ENCODE assay signal across 18 cellular contexts in the genomic region with DNA sequence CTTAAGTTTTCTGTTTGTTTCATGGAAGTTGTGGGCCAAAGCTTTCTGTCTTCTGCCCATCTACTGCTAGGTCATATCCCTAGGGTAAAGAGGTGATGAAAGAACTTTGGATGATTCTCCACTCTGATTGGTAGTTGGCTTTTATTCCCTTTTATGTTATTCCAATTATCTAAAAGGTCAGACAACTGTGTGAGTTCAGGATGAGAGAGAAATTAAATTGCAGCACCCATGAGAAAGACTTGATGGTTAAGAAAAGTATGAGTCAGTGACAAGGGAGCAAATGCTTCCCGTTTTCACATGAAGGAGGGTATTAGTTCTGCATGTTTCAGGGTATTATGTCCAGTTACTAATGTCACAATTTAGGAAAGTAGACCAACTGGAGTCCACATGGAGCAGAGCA.
DNase-seq lines count a peak whose midpoint lies in the region; ATAC-seq and TF ChIP-seq lines count a peak whose summit lies in the region.
"Had no signal": no experiment of that assay in that cellular context is flagged by ENCODE, and none has a peak within 500 bp of the region (broad histone marks: within the 10 kb centered on the region; RNA-seq: fewer than 3 reads in every experiment).

No MANE protein-coding gene starts in this region.

- in situ Hi-C loops in brain microvascular endothelial cell (cut with HindIII; ENCODE audit: low pct_ligation_motif_present, low sequenced_read_pairs), result no loop called here

- ATAC-seq in psoas muscle, result peak; percentile 40 to 63 (median 59)
- no peak for ATAC-seq in naive thymus-derived CD4-positive, alpha-beta T cell
- ATAC-seq: GM23338, HCT116, PC-3 had no signal

- POLR2A ChIA-PET in naive thymus-derived CD4-positive, alpha-beta T cell (lab: Charles Lee), result no interaction called here

- H3K27ac Mint-ChIP-seq in naive thymus-derived CD4-positive, alpha-beta T cell, result no peak overlapping the region
- H3K27ac Mint-ChIP-seq: B cell; CD4-positive, CD25-positive, alpha-beta regulatory T cell; GM23338 had no signal

- peak; percentile 66 for DNase-seq in AG10803 (ENCODE audit: low read depth)
- DNase-seq in LHCN-M2 (ENCODE audit: low read depth), result peak; percentile 57
- DNase-seq in foreskin fibroblast, result peak; percentile 3 to 28
- no peak for DNase-seq in psoas muscle
- DNase-seq in naive thymus-derived CD4-positive, alpha-beta T cell, result no peak
- no peak for DNase-seq in DMS114 treated with DMSO at 0.1 percent for 48 hours (lab: John Stamatoyannopoulos, UW; ENCODE audit: unreplicated experiment)
- DNase-seq in brain microvascular endothelial cell, result no peak
- DNase-seq in hippocampal formation (lab: John Stamatoyannopoulos, UW), result no peak
- DNase-seq: CD4-positive, CD25-positive, alpha-beta regulatory T cell; DMS53; NCI-H1436; NCI-H2029; NCI-H2171 treated with DMSO at 0.1 percent for 48 hours; NCI-H748 treated with DMSO at 0.1 percent for 48 hours; PC-3 had no signal

- H3K4me3 ChIP-seq in AG10803 (ENCODE audit: low read length), result no peak overlapping the region
- no peak overlapping the region for H3K4me3 ChIP-seq in foreskin fibroblast (ENCODE audit: low read depth in 1 of 2, low read length in 2 of 2)
- no peak overlapping the region for H3K4me3 ChIP-seq in psoas muscle
- H3K4me3 ChIP-seq in naive thymus-derived CD4-positive, alpha-beta T cell (ENCODE audit: low read length), result no peak overlapping the region
- H3K4me3 ChIP-seq in brain microvascular endothelial cell (ENCODE audit: low read depth, low read length), result no peak overlapping the region
- H3K4me3 ChIP-seq: GM23338 had no signal

- H3K27ac ChIP-seq in psoas muscle, result no peak overlapping the region
- no peak overlapping the region for H3K27ac ChIP-seq in naive thymus-derived CD4-positive, alpha-beta T cell (ENCODE audit: low read depth, low read length)
- no peak overlapping the region for H3K27ac ChIP-seq in brain microvascular endothelial cell

- intact Hi-C loops in psoas muscle (cut with DNase I), result no loop called here
- intact Hi-C loops in naive thymus-derived CD4-positive, alpha-beta T cell (cut with micrococcal nuclease), result no loop called here

- peaks cover 0 to 3% (median 0%) of the 10 kb centered on the region in 5 donors for H3K36me3 Mint-ChIP-seq in naive thymus-derived CD4-positive, alpha-beta T cell
- H3K36me3 Mint-ChIP-seq: CD4-positive, CD25-positive, alpha-beta regulatory T cell had no signal

- TF ChIP-seq CTCF in AG10803 (conservative IDR thresholded peaks at IDR 0.05; ENCODE audit: low read length) (no peak), foreskin fibroblast (IDR thresholded peaks at IDR 0.05; ENCODE audit: low read depth, low read length) (no peak), psoas muscle (IDR thresholded peaks at IDR 0.05) (no peak), brain microvascular endothelial cell (IDR thresholded peaks at IDR 0.05; ENCODE audit: low read depth, low read length, missing control alignments) (no peak)

- no peaks in the 10 kb centered on the region for H3K4me1 Mint-ChIP-seq in naive thymus-derived CD4-positive, alpha-beta T cell
- H3K4me1 Mint-ChIP-seq: B cell; CD4-positive, CD25-positive, alpha-beta regulatory T cell; GM23338 had no signal

- H3K9me3 Mint-ChIP-seq in naive thymus-derived CD4-positive, alpha-beta T cell, result peaks cover 0 to 4% (median 0%) of the 10 kb centered on the region in 11 donors

- H3K36me3 ChIP-seq in psoas muscle (ENCODE audit: insufficient read depth in 1 of 2, low read depth in 1 of 2) (no peaks in the 10 kb centered on the region), brain microvascular endothelial cell (replicated peaks) (no peaks in the 10 kb centered on the region)
- no peaks in the 10 kb centered on the region for H3K36me3 ChIP-seq in naive thymus-derived CD4-positive, alpha-beta T cell (ENCODE audit: control insufficient read depth in 2 of 3, insufficient read depth in 3 of 3, low read length in 3 of 3)

- H3K4me1 ChIP-seq in psoas muscle, result no peaks in the 10 kb centered on the region
- no peaks in the 10 kb centered on the region for H3K4me1 ChIP-seq in naive thymus-derived CD4-positive, alpha-beta T cell (ENCODE audit: control insufficient read depth in 2 of 2, insufficient read depth in 2 of 2, low read length in 2 of 2)

- H3K9me3 ChIP-seq in psoas muscle, result no peaks in the 10 kb centered on the region
- H3K9me3 ChIP-seq in naive thymus-derived CD4-positive, alpha-beta T cell (ENCODE audit: control insufficient read depth in 2 of 3, low read length in 3 of 3), result no peaks in the 10 kb centered on the region

- H3K4me3 Mint-ChIP-seq in naive thymus-derived CD4-positive, alpha-beta T cell, result no peak overlapping the region
- H3K4me3 Mint-ChIP-seq: B cell; CD4-positive, CD25-positive, alpha-beta regulatory T cell; GM23338 had no signal

- 15 to 38% (median 22%) methylated on average over 1 of the region's 1 CpG for WGBS in psoas muscle, 3 donors

- no peaks in the 10 kb centered on the region for H3K27me3 ChIP-seq in psoas muscle (ENCODE audit: insufficient read depth in 3 of 3, low read length in 2 of 3)
- no peaks in the 10 kb centered on the region for H3K27me3 ChIP-seq in naive thymus-derived CD4-positive, alpha-beta T cell (ENCODE audit: control insufficient read depth in 2 of 2, insufficient read depth in 2 of 2, low read length in 2 of 2)
- H3K27me3 ChIP-seq in brain microvascular endothelial cell (replicated peaks), result no peaks in the 10 kb centered on the region

- CTCF ChIA-PET in naive thymus-derived CD4-positive, alpha-beta T cell (lab: Charles Lee), result no interaction called here

- no peaks in the 10 kb centered on the region for H3K27me3 Mint-ChIP-seq in naive thymus-derived CD4-positive, alpha-beta T cell
- H3K27me3 Mint-ChIP-seq: B cell; CD4-positive, CD25-positive, alpha-beta regulatory T cell had no signal

Comparison
In these comparisons a context has a peak if more than half of its experiments do, and no peak if none do; other contexts are left out.
1. DNase-seq: peak in AG10803 (single experiment), LHCN-M2 (single experiment) and foreskin fibroblast (2 of 2); none in psoas muscle (0 of 2), naive thymus-derived CD4-positive, alpha-beta T cell (0 of 9), DMS114 treated with DMSO at 0.1 percent for 48 hours (single experiment), brain microvascular endothelial cell (single experiment) and hippocampal formation (0 of 2).